ENCODE assay signal across 8 cellular contexts in the genomic region with DNA sequence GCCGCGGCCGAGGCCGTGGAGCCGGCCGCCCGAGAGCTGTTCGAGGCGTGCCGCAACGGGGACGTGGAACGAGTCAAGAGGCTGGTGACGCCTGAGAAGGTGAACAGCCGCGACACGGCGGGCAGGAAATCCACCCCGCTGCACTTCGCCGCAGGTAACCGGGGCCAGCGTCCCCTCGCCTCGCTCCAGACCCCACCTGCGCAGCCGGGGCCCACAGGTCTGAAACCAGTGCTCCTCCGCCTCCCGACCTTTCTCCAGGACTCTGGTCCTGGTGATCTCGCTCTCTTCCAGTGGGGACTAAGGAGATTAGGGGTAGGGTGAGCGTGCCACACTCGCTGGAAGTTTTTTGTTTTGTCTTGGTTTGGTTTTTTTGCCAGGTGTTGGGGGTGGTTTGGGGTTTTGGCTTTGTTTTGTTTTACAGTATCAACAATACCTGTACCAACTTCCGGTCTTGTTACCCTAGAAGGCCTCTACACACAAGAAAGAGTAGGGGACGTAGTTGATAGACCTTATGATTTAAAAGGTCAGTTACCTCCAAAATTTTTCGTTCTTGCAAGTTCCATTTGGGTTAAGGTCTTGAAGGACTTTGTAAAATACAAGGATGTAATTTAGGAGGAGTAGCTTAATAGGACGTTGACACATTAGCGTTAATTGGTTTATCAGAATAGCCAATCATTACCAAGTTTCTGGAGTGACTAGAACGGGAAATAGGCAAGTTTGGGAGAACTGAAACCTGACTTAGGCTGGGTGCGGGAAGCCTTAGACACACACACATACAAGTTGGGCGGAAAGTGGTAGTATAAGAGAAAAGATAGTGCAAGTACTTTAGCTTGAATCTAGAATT. TPM values are rescaled to one million over a fixed set of nuclear protein-coding genes. Genes with fewer than 3 reads are reported as not detected.
A peak's percentile ranks its signal among the peaks of the same experiment; 100 is the strongest.
DNase-seq lines count a peak whose midpoint lies in the region; ATAC-seq and TF ChIP-seq lines count a peak whose summit lies in the region.

No MANE protein-coding gene starts in this region.

- no peaks in the 10 kb centered on the region for H3F3A ChIP-seq in Loucy (ENCODE audit: low read depth)

- DNase-seq in NCI-H2171 treated with DMSO at 0.1 percent for 48 hours (lab: John Stamatoyannopoulos, UW) (peak; percentile 38), NCI-H2171 (lab: John Stamatoyannopoulos, UW) (no peak), H9 (peak; percentile 53), WTC11 (ENCODE audit: low spot score) (peak; percentile 55), memory B cell (ENCODE audit: low spot score in 2 of 2) (peak in 1 of 2 donors; percentile 4)
- DNase-seq in effector CD8-positive, alpha-beta T cell (lab: John Stamatoyannopoulos, UW): peak; percentile 42
- peak; percentile 51 for DNase-seq in stimulated activated naive CD4-positive, alpha-beta T cell treated with Interleukin-2 at 50 U/mL for 16 hours (lab: John Stamatoyannopoulos, UW)

- H3K9me3 ChIP-seq in H9 (ENCODE audit: control insufficient read depth, low read depth, low read length) (no peaks in the 10 kb centered on the region), Loucy (ENCODE audit: insufficient read depth, low read depth, low read length) (no peaks in the 10 kb centered on the region)

- H3K9me3 Mint-ChIP-seq in H9 (no peaks in the 10 kb centered on the region; a peak in 1 of 5 replicates), WTC11 (no peaks in the 10 kb centered on the region), memory B cell (no peaks in the 10 kb centered on the region)

- H3K4ac ChIP-seq in H9 (ENCODE audit: low read depth, low read length): no peak overlapping the region

- H4K5ac ChIP-seq in H9 (ENCODE audit: insufficient read length, low read depth, low read length): no peak overlapping the region

- H3K36me3 Mint-ChIP-seq in H9 (ENCODE audit: insufficient read depth in 1 of 3, low read depth in 3 of 3) (peaks cover 7 to 29% (median 27%) of the 10 kb centered on the region in 3 experiments; a peak in 5 of 7 replicates), WTC11 (peaks cover 13% of the 10 kb centered on the region), memory B cell (peaks cover 6% of the 10 kb centered on the region)

- no peaks in the 10 kb centered on the region for H4K20me1 ChIP-seq in H9 (ENCODE audit: control insufficient read depth, insufficient read depth, insufficient read length)
- H4K20me1 ChIP-seq in Loucy (ENCODE audit: insufficient read depth, low read length, poor library complexity, severe bottlenecking): peaks cover 52% of the 10 kb centered on the region

- peak overlapping the region; percentile 96 to 100 (median 98) for H3K27ac Mint-ChIP-seq in H9
- H3K27ac Mint-ChIP-seq in WTC11: peak overlapping the region; percentile 100
- H3K27ac Mint-ChIP-seq in memory B cell: peak overlapping the region; percentile 98

- peaks cover 5% of the 10 kb centered on the region; the same call in 1 of the 2 replicates for H3K36me3 ChIP-seq in Loucy (ENCODE audit: insufficient read depth, low read length)

- peak overlapping the region; percentile 7; the same call in 1 of the 2 replicates for H2BK15ac ChIP-seq in H9 (ENCODE audit: low read depth, low read length)

- peak overlapping the region; percentile 77 for H3K18ac ChIP-seq in H9 (ENCODE audit: insufficient read length, low read depth, low read length)

- H3K23me2 ChIP-seq in H9 (ENCODE audit: insufficient read length, low read depth, low read length, poor library complexity, severe bottlenecking): peaks cover 4% of the 10 kb centered on the region

- no peak overlapping the region for H2AK5ac ChIP-seq in H9 (ENCODE audit: insufficient read length, low read length)

- peak overlapping the region; percentile 5 for H2BK5ac ChIP-seq in H9 (ENCODE audit: insufficient read length, low read length)

- peaks cover 2% of the 10 kb centered on the region; the same call in 1 of the 2 replicates for H3K4me1 ChIP-seq in H9 (ENCODE audit: insufficient read depth, low read length)
- H3K4me1 ChIP-seq in Loucy (ENCODE audit: insufficient read depth, low read length, poor library complexity, severe bottlenecking): peaks cover 57% of the 10 kb centered on the region

- H3K56ac ChIP-seq in H9 (ENCODE audit: insufficient read length, low read depth, low read length): no peak overlapping the region

- H3T11ph ChIP-seq in H9 (ENCODE audit: low read length): no peak overlapping the region

- H2BK12ac ChIP-seq in H9 (ENCODE audit: insufficient read length, low read depth, low read length): peak overlapping the region; percentile 15

- WGBS in H9 (ENCODE audit: extremely low coverage, insufficient read length, low lambda C conversion rate): no CpG with 5 or more reads among the region's 40 CpGs

- peak overlapping the region; percentile 99 for H3K4me2 ChIP-seq in H9 (ENCODE audit: insufficient read depth, insufficient read length, low read length)
- H3K4me2 ChIP-seq in Loucy (ENCODE audit: low read depth, low read length, poor library complexity, severe bottlenecking): peak overlapping the region; percentile 95

- H3K4me3 ChIP-seq in Loucy (ENCODE audit: low read length, poor library complexity, severe bottlenecking): peak overlapping the region; percentile 89

- no peaks in the 10 kb centered on the region; the same call in 1 of the 2 replicates for H3K27me3 Mint-ChIP-seq in H9 (ENCODE audit: low read depth)
- no peaks in the 10 kb centered on the region for H3K27me3 Mint-ChIP-seq in WTC11 (ENCODE audit: low read depth)
- no peaks in the 10 kb centered on the region for H3K27me3 Mint-ChIP-seq in memory B cell

- H3K4me1 Mint-ChIP-seq in H9: peaks cover 36 to 44% of the 10 kb centered on the region in 2 experiments
- H3K4me1 Mint-ChIP-seq in WTC11: peaks cover 38% of the 10 kb centered on the region
- H3K4me1 Mint-ChIP-seq in memory B cell: peaks cover 52% of the 10 kb centered on the region

- H3K4me3 Mint-ChIP-seq in H9: peak overlapping the region; percentile 94
- peak overlapping the region; percentile 93 for H3K4me3 Mint-ChIP-seq in WTC11
- peak overlapping the region; percentile 99 for H3K4me3 Mint-ChIP-seq in memory B cell

- H3K23ac ChIP-seq in H9 (ENCODE audit: insufficient read length, low read depth, low read length): no peak overlapping the region

- ATAC-seq in WTC11 (peak; percentile 52), memory B cell (ENCODE audit: low read depth) (peak; percentile 64)

- H4K91ac ChIP-seq in H9 (ENCODE audit: insufficient read length, low read depth, low read length): no peak overlapping the region

- no peak overlapping the region for H4K8ac ChIP-seq in H9 (replicated peaks; ENCODE audit: insufficient read length, low read depth, low read length)

- no peak overlapping the region for H2BK20ac ChIP-seq in H9 (ENCODE audit: low read depth, low read length, poor library complexity, severe bottlenecking)

- H3K79me2 ChIP-seq in H9 (ENCODE audit: insufficient read depth, low read length) (peaks cover 37% of the 10 kb centered on the region; the same call in 1 of the 2 replicates), Loucy (ENCODE audit: insufficient read depth, low read length) (peaks cover 69% of the 10 kb centered on the region)

- H3K9me2 ChIP-seq in Loucy (replicated peaks; ENCODE audit: low read depth, low read length): no peaks in the 10 kb centered on the region

- H3K14ac ChIP-seq in H9 (ENCODE audit: insufficient read depth, low read length): peak overlapping the region; percentile 95

- no peak overlapping the region for H2BK120ac ChIP-seq in H9 (ENCODE audit: low read depth, low read length, poor library complexity, severe bottlenecking)

- TF ChIP-seq CTCF in H9 (conservative IDR thresholded peaks at IDR 0.05) (no peak), Loucy (conservative IDR thresholded peaks at IDR 0.05; ENCODE audit: low read length) (no peak), WTC11 (IDR thresholded peaks at IDR 0.05) (no peak)

- CTCF ChIA-PET in WTC11 (lab: Charles Lee): interaction anchor here (1.3 kb wide), 1 partner anchor 114 kb away, joined by 3 read pairs; no protein-coding TSS in a partner anchor

- peak overlapping the region; percentile 85 for H3K27ac ChIP-seq in H9 (ENCODE audit: insufficient read length, low read depth, low read length)

- H3K27me3 ChIP-seq in H9 (ENCODE audit: insufficient read depth, low read length): no peaks in the 10 kb centered on the region
- no peaks in the 10 kb centered on the region for H3K27me3 ChIP-seq in Loucy (ENCODE audit: insufficient read depth, low read length, poor library complexity, severe bottlenecking)

- H3K9ac ChIP-seq in H9 (ENCODE audit: extremely low read depth, insufficient read length, low read length): peak overlapping the region; percentile 91
- peak overlapping the region; percentile 98 for H3K9ac ChIP-seq in Loucy (ENCODE audit: low read depth, low read length, poor library complexity, severe bottlenecking)

- H2AFZ ChIP-seq in H9 (ENCODE audit: low read length) (no peak overlapping the region), Loucy (ENCODE audit: low read length) (peak overlapping the region; percentile 90)

- POLR2A ChIA-PET in WTC11 (lab: Charles Lee): interaction anchor here (0.9 to 1.2 kb wide), 5 partner anchors 16 to 125 kb away, joined by 3 to 7 read pairs (median 3); partner anchors contain the start of gene BTAF1

- peaks cover 4% of the 10 kb centered on the region for H3K79me1 ChIP-seq in H9 (ENCODE audit: insufficient read depth, low read depth, low read length, poor library complexity, severe bottlenecking)

TF ChIP-seq in WTC11, 78 proteins besides CTCF, POLR2A, EP300 and RAD21 (continues in another document):
- no peak for TF ChIP-seq NFYB (CRISPR knock-in tag; conservative IDR thresholded peaks at IDR 0.05; ENCODE audit: low read depth)
- TF ChIP-seq ZNF263 (CRISPR knock-in tag; IDR thresholded peaks at IDR 0.05; ENCODE audit: low read depth): peak; percentile 2; the same call in 1 of the 2 replicates
- no peak for TF ChIP-seq SMAD4 (CRISPR knock-in tag; IDR thresholded peaks at IDR 0.05)
- no peak for TF ChIP-seq CBFB (CRISPR knock-in tag; IDR thresholded peaks at IDR 0.05; ENCODE audit: low read depth)
- peak; percentile 97; the same call in 1 of the 2 replicates for TF ChIP-seq KAT7 (CRISPR knock-in tag; IDR thresholded peaks at IDR 0.05; ENCODE audit: borderline replicate concordance)
- TF ChIP-seq RORB (CRISPR knock-in tag; IDR thresholded peaks at IDR 0.05): no peak
- no peak for TF ChIP-seq FOXK1 (CRISPR knock-in tag; IDR thresholded peaks at IDR 0.05)

RNA-seq across cellular contexts. Expression of gene TNKS2, which starts 0.7 kb away (rescaled TPM):
- total RNA-seq in H9 (2021): 58.0 and 58.9 TPM in 2 replicates
- 51.6 to 53.5 TPM (median 53.0 TPM) in 3 replicates for total RNA-seq in WTC11 (2021)
